Comparison of ENCODE assay signal across 8 cellular contexts in the genomic region with DNA sequence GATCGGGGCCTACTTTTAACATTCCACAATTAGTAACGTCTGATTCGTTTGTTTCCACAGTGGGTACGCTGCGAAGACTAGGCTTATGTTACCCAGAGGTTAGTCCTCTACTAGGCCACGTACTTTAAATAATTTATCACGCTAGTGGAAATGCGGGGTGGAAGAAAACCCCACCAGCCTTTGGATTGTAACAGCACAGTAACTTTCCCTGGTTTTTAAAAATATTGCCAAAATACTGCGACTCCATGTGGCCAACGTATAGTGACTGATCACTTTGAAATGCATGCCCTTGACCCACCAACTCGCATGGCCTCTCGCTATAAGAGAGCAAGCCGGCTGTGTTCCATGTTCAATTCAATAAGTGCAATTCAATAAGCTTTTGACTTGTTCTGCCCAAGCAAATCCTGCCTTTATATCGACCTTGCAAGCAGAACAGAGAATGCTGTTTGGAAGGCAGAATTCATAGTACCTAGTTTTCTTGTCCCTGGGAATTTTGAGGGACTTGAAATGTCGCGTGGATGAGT. TPM values are rescaled to one million over a fixed set of nuclear protein-coding genes. Genes with fewer than 3 reads are reported as not detected.
A peak's percentile ranks its signal among the peaks of the same experiment; 100 is the strongest.
DNase-seq lines count a peak whose midpoint lies in the region; ATAC-seq and TF ChIP-seq lines count a peak whose summit lies in the region.

No MANE protein-coding gene starts in this region.

- CTCF ChIA-PET in T-cell (lab: Charles Lee) = interaction anchor here in 1 of 2 donors (1.2 to 1.5 kb wide), 2 partner anchors 30 to 52 kb away, joined by 3 to 9 read pairs; no protein-coding TSS in a partner anchor

- H3K4me3 Mint-ChIP-seq in T-helper 1 cell treated with Interleukin-12 subunit alpha and Interleukin-12 subunit beta and Interleukin-4 antibody, amounts not matched to agents 30 μg/mL and 1 μg/mL, for 36 hours = peak overlapping the region; percentile 87
- H3K4me3 Mint-ChIP-seq in T-cell = peak overlapping the region; percentile 94

- TF ChIP-seq CTCF in fibroblast of the aortic adventitia (IDR thresholded peaks at IDR 0.05; ENCODE audit: insufficient read depth, low read length) (no peak), gastrocnemius medialis (IDR thresholded peaks at IDR 0.05 in 4 of 5, conservative IDR thresholded peaks at IDR 0.05 in 1 of 5) (no peak)

- H3K27me3 Mint-ChIP-seq in T-helper 1 cell treated with Interleukin-12 subunit alpha and Interleukin-12 subunit beta and Interleukin-4 antibody, amounts not matched to agents 30 μg/mL and 1 μg/mL, for 36 hours (ENCODE audit: low read depth) = no peaks in the 10 kb centered on the region
- H3K27me3 Mint-ChIP-seq in T-cell = no peaks in the 10 kb centered on the region

- intact Hi-C loops in gastrocnemius medialis (cut with DNase I; ENCODE audit: low total_unique reads) = loop anchor here (5.0 kb wide), 2 partner anchors 231 to 311 kb away; a partner anchor contains a TSS

- H3K9me3 Mint-ChIP-seq in T-helper 1 cell treated with Interleukin-12 subunit alpha and Interleukin-12 subunit beta and Interleukin-4 antibody, amounts not matched to agents 30 μg/mL and 1 μg/mL, for 36 hours = no peaks in the 10 kb centered on the region
- no peaks in the 10 kb centered on the region for H3K9me3 Mint-ChIP-seq in T-cell

- POLR2A ChIA-PET in T-cell (lab: Charles Lee) = interaction anchor here (0.6 to 1.8 kb wide), 7 partner anchors 33 to 312 kb away, joined by 3 to 12 read pairs (median 5); a partner anchor contains a TSS

- H3K27me3 ChIP-seq in gastrocnemius medialis = no peaks in the 10 kb centered on the region

- no peak for ATAC-seq in T-cell (replicated peaks in 1 of 4)
- no peak for ATAC-seq in gastrocnemius medialis
- no peak for ATAC-seq in GM19467 (IDR thresholded peaks at IDR 0.05; ENCODE audit: unreplicated experiment)

- H3K4me1 ChIP-seq in gastrocnemius medialis = peaks cover 27 to 29% of the 10 kb centered on the region in 2 donors

- no peaks in the 10 kb centered on the region for H3K36me3 ChIP-seq in gastrocnemius medialis

- peak overlapping the region; percentile 97 for H3K27ac Mint-ChIP-seq in T-helper 1 cell treated with Interleukin-12 subunit alpha and Interleukin-12 subunit beta and Interleukin-4 antibody, amounts not matched to agents 30 μg/mL and 1 μg/mL, for 36 hours
- peak overlapping the region; percentile 99 for H3K27ac Mint-ChIP-seq in T-cell

- H3K9me3 ChIP-seq in gastrocnemius medialis = no peaks in the 10 kb centered on the region

- H3K4me1 Mint-ChIP-seq in T-helper 1 cell treated with Interleukin-12 subunit alpha and Interleukin-12 subunit beta and Interleukin-4 antibody, amounts not matched to agents 30 μg/mL and 1 μg/mL, for 36 hours (ENCODE audit: low read depth) = peaks cover 33% of the 10 kb centered on the region
- peaks cover 31 to 37% (median 33%) of the 10 kb centered on the region in 3 donors for H3K4me1 Mint-ChIP-seq in T-cell

- DNase-seq in T-helper 1 cell = no peak
- no peak for DNase-seq in T-cell
- DNase-seq in fibroblast of the aortic adventitia (ENCODE audit: low read depth) = no peak
- DNase-seq in gastrocnemius medialis = no peak
- DNase-seq in dermis blood vessel endothelial cell = no peak
- no peak for DNase-seq in activated CD8-positive, alpha-beta memory T cell treated with anti-CD3 and anti-CD28 coated beads, Interleukin-2, amount 50 U/mL, for 4 hours

- H3K36me3 Mint-ChIP-seq in T-helper 1 cell treated with Interleukin-12 subunit alpha and Interleukin-12 subunit beta and Interleukin-4 antibody, amounts not matched to agents 30 μg/mL and 1 μg/mL, for 36 hours (ENCODE audit: low read depth) = peaks cover 8% of the 10 kb centered on the region
- peaks cover 3% of the 10 kb centered on the region for H3K36me3 Mint-ChIP-seq in T-cell

- peak overlapping the region; percentile 92 to 98 (median 96) for H3K27ac ChIP-seq in gastrocnemius medialis

- TF ChIP-seq POLR2A in gastrocnemius medialis (IDR thresholded peaks at IDR 0.05) = no peak

- H3K4me3 ChIP-seq in fibroblast of the aortic adventitia (ENCODE audit: low read depth, low read length) (peak overlapping the region; percentile 93), gastrocnemius medialis (peak overlapping the region; percentile 58 to 93 (median 72))

- in situ Hi-C loops in gastrocnemius medialis (cut with MboI; ENCODE audit: low sequenced_read_pairs in 4 of 4) = no loop called here

RNA-seq across cellular contexts. Expression of a gene that starts 0.9 kb away (rescaled TPM):
- 10 to 100 TPM; 21.2 to 34.1 (median 29.3) TPM for total RNA-seq in T-cell
- 10.1 and 39.9 TPM in 2 replicates for total RNA-seq in fibroblast of the aortic adventitia (ENCODE audit: low replicate concordance)
- 10 to 100 TPM; 20.4 to 38.3 (median 33.2) TPM for total RNA-seq in gastrocnemius medialis
- 31.7 and 58.1 TPM in 2 replicates for total RNA-seq in dermis blood vessel endothelial cell
